13 cellular contexts compared by ENCODE assay signal in genomic region chr18:33871363-33872025, GRCh38.
DNase-seq lines count a peak whose midpoint lies in the region; TF ChIP-seq lines count a peak whose summit lies in the region.
"Had no signal": no experiment of that assay in that cellular context is flagged by ENCODE, and none has a peak within 500 bp of the region (broad histone marks: within the 10 kb centered on the region; RNA-seq: fewer than 3 reads in every experiment).

No MANE protein-coding gene starts in this region.

- peaks cover 25% of the 10 kb centered on the region for H3K4me1 Mint-ChIP-seq in chondrocyte (ENCODE audit: low read depth)
- H3K4me1 Mint-ChIP-seq in activated CD4-positive, alpha-beta memory T cell treated with anti-CD3 and anti-CD28 coated beads for 36 hours (ENCODE audit: low read depth) = no peaks in the 10 kb centered on the region
- H3K4me1 Mint-ChIP-seq: B cell had no signal

- CTCF ChIA-PET in activated CD4-positive, alpha-beta memory T cell treated with anti-CD3 and anti-CD28 coated beads for 36 hours (lab: Charles Lee) = no interaction called here

- no peaks in the 10 kb centered on the region for H3K9me3 Mint-ChIP-seq in chondrocyte (ENCODE audit: low read depth)
- H3K9me3 Mint-ChIP-seq in activated CD4-positive, alpha-beta memory T cell treated with anti-CD3 and anti-CD28 coated beads for 36 hours = peaks cover 3% of the 10 kb centered on the region

- intact Hi-C loops in activated CD4-positive, alpha-beta memory T cell treated with anti-CD3 and anti-CD28 coated beads for 36 hours (cut with micrococcal nuclease) = no loop called here

- no peak for TF ChIP-seq CTCF in GM12865 (IDR thresholded peaks at IDR 0.05; ENCODE audit: insufficient read depth, low read depth, low read length, missing control alignments)
- no peak for TF ChIP-seq CTCF in NB4 (IDR thresholded peaks at IDR 0.05; ENCODE audit: low read depth, low read length)
- no peak for TF ChIP-seq CTCF in chondrocyte (IDR thresholded peaks at IDR 0.05)

- POLR2A ChIA-PET in activated CD4-positive, alpha-beta memory T cell treated with anti-CD3 and anti-CD28 coated beads for 36 hours (lab: Charles Lee) = no interaction called here

- H3K36me3 Mint-ChIP-seq in chondrocyte (ENCODE audit: low read depth) = no peaks in the 10 kb centered on the region
- no peaks in the 10 kb centered on the region for H3K36me3 Mint-ChIP-seq in activated CD4-positive, alpha-beta memory T cell treated with anti-CD3 and anti-CD28 coated beads for 36 hours
- H3K36me3 Mint-ChIP-seq: CD8-positive, alpha-beta T cell had no signal

- H3K4me3 Mint-ChIP-seq in chondrocyte (ENCODE audit: unreplicated experiment) = no peak overlapping the region
- no peak overlapping the region for H3K4me3 Mint-ChIP-seq in activated CD4-positive, alpha-beta memory T cell treated with anti-CD3 and anti-CD28 coated beads for 36 hours
- H3K4me3 Mint-ChIP-seq: B cell; CD8-positive, alpha-beta T cell had no signal

- peak; percentile 25 for DNase-seq in GM12865 (ENCODE audit: low read depth)
- peak; percentile 1 for DNase-seq in NB4 (ENCODE audit: low read depth)
- DNase-seq in chondrocyte (ENCODE audit: low spot score) = no peak
- peak; percentile 5 for DNase-seq in skeletal muscle cell (ENCODE audit: low read depth)
- no peak for DNase-seq in dermis blood vessel endothelial cell
- DNase-seq in hepatic stellate cell (ENCODE audit: low spot score) = no peak
- no peak for DNase-seq in activated CD4-positive, alpha-beta memory T cell treated with anti-CD3 and anti-CD28 coated beads for 36 hours
- DNase-seq: CD8-positive, alpha-beta T cell; KG1; NCI-H1105 treated with DMSO at 0.1 percent for 48 hours; NCI-H187; PC-9 had no signal

- H3K27me3 Mint-ChIP-seq in chondrocyte (ENCODE audit: low read depth) = no peaks in the 10 kb centered on the region
- H3K27me3 Mint-ChIP-seq in activated CD4-positive, alpha-beta memory T cell treated with anti-CD3 and anti-CD28 coated beads for 36 hours = no peaks in the 10 kb centered on the region
- H3K27me3 Mint-ChIP-seq: B cell had no signal

- H3K4me3 ChIP-seq in GM12865 (ENCODE audit: low read depth, low read length) (no peak overlapping the region), NB4 (ENCODE audit: low read depth, low read length) (no peak overlapping the region), skeletal muscle cell (ENCODE audit: low read depth, low read length) (no peak overlapping the region)
- H3K4me3 ChIP-seq: PC-9 had no signal

- TF ChIP-seq POLR2A in NB4 (IDR thresholded peaks at IDR 0.05; ENCODE audit: extremely low read depth, insufficient read length) = no peak

- H3K27ac Mint-ChIP-seq in chondrocyte (ENCODE audit: unreplicated experiment) = peak overlapping the region; percentile 49
- no peak overlapping the region for H3K27ac Mint-ChIP-seq in activated CD4-positive, alpha-beta memory T cell treated with anti-CD3 and anti-CD28 coated beads for 36 hours
- H3K27ac Mint-ChIP-seq: B cell; CD8-positive, alpha-beta T cell had no signal

Comparison
In these comparisons a context has a peak if more than half of its experiments do, and no peak if none do; other contexts are left out.
1. DNase-seq: peak in GM12865 (single experiment), NB4 (single experiment) and skeletal muscle cell (single experiment); none in chondrocyte (single experiment), dermis blood vessel endothelial cell (single experiment), hepatic stellate cell (single experiment) and activated CD4-positive, alpha-beta memory T cell treated with anti-CD3 and anti-CD28 coated beads for 36 hours (single experiment).